In the genomic region with DNA sequence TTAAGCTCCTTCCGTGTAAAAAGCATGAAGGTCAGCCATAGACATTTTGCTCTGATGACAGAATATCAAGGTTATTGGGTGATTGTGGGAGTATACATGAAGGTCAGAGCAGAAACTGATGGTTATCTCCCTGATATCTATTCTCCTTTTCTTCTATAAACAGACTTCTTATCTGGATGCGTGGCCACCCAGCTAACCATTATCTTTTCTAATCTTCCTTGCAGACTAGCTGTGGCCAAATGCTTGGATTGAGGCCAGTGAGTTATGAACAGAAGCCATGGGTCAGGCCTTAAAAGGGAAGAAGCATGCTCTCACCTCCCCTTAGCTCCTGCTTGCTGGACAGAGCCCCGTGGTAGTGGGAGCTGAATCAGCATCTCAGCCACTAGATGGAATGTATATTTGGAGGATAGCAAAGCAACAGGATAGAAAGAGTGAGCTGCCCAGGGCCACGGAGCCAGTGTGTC, we compare ENCODE assay signal across 1 cellular context.
TF ChIP-seq lines count a peak whose summit lies in the region.

No MANE protein-coding gene starts in this region.

TF ChIP-seq in K562, 482 proteins besides CTCF, POLR2A, EP300 and RAD21 (continued from another document and continues in another):
- TF ChIP-seq, protein P1, sequence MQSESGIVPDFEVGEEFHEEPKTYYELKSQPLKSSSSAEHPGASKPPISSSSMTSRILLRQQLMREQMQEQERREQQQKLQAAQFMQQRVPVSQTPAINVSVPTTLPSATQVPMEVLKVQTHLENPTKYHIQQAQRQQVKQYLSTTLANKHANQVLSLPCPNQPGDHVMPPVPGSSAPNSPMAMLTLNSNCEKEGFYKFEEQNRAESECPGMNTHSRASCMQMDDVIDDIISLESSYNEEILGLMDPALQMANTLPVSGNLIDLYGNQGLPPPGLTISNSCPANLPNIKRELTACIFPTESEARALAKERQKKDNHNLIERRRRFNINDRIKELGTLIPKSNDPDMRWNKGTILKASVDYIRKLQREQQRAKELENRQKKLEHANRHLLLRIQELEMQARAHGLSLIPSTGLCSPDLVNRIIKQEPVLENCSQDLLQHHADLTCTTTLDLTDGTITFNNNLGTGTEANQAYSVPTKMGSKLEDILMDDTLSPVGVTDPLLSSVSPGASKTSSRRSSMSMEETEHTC (IDR thresholded peaks at IDR 0.05) = no peak
- no peak for TF ChIP-seq ZNF3 (CRISPR knock-in tag; IDR thresholded peaks at IDR 0.05)
- TF ChIP-seq, protein P2, sequence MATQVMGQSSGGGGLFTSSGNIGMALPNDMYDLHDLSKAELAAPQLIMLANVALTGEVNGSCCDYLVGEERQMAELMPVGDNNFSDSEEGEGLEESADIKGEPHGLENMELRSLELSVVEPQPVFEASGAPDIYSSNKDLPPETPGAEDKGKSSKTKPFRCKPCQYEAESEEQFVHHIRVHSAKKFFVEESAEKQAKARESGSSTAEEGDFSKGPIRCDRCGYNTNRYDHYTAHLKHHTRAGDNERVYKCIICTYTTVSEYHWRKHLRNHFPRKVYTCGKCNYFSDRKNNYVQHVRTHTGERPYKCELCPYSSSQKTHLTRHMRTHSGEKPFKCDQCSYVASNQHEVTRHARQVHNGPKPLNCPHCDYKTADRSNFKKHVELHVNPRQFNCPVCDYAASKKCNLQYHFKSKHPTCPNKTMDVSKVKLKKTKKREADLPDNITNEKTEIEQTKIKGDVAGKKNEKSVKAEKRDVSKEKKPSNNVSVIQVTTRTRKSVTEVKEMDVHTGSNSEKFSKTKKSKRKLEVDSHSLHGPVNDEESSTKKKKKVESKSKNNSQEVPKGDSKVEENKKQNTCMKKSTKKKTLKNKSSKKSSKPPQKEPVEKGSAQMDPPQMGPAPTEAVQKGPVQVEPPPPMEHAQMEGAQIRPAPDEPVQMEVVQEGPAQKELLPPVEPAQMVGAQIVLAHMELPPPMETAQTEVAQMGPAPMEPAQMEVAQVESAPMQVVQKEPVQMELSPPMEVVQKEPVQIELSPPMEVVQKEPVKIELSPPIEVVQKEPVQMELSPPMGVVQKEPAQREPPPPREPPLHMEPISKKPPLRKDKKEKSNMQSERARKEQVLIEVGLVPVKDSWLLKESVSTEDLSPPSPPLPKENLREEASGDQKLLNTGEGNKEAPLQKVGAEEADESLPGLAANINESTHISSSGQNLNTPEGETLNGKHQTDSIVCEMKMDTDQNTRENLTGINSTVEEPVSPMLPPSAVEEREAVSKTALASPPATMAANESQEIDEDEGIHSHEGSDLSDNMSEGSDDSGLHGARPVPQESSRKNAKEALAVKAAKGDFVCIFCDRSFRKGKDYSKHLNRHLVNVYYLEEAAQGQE (CRISPR knock-in tag; IDR thresholded peaks at IDR 0.05; ENCODE audit: low read depth) = peak; percentile 89
- TF ChIP-seq PYGO2 (tag; IDR thresholded peaks at IDR 0.05) = 0 out of 2 replicates have a peak, but pooled peaks have one; percentile 29
- TF ChIP-seq, protein P3, sequence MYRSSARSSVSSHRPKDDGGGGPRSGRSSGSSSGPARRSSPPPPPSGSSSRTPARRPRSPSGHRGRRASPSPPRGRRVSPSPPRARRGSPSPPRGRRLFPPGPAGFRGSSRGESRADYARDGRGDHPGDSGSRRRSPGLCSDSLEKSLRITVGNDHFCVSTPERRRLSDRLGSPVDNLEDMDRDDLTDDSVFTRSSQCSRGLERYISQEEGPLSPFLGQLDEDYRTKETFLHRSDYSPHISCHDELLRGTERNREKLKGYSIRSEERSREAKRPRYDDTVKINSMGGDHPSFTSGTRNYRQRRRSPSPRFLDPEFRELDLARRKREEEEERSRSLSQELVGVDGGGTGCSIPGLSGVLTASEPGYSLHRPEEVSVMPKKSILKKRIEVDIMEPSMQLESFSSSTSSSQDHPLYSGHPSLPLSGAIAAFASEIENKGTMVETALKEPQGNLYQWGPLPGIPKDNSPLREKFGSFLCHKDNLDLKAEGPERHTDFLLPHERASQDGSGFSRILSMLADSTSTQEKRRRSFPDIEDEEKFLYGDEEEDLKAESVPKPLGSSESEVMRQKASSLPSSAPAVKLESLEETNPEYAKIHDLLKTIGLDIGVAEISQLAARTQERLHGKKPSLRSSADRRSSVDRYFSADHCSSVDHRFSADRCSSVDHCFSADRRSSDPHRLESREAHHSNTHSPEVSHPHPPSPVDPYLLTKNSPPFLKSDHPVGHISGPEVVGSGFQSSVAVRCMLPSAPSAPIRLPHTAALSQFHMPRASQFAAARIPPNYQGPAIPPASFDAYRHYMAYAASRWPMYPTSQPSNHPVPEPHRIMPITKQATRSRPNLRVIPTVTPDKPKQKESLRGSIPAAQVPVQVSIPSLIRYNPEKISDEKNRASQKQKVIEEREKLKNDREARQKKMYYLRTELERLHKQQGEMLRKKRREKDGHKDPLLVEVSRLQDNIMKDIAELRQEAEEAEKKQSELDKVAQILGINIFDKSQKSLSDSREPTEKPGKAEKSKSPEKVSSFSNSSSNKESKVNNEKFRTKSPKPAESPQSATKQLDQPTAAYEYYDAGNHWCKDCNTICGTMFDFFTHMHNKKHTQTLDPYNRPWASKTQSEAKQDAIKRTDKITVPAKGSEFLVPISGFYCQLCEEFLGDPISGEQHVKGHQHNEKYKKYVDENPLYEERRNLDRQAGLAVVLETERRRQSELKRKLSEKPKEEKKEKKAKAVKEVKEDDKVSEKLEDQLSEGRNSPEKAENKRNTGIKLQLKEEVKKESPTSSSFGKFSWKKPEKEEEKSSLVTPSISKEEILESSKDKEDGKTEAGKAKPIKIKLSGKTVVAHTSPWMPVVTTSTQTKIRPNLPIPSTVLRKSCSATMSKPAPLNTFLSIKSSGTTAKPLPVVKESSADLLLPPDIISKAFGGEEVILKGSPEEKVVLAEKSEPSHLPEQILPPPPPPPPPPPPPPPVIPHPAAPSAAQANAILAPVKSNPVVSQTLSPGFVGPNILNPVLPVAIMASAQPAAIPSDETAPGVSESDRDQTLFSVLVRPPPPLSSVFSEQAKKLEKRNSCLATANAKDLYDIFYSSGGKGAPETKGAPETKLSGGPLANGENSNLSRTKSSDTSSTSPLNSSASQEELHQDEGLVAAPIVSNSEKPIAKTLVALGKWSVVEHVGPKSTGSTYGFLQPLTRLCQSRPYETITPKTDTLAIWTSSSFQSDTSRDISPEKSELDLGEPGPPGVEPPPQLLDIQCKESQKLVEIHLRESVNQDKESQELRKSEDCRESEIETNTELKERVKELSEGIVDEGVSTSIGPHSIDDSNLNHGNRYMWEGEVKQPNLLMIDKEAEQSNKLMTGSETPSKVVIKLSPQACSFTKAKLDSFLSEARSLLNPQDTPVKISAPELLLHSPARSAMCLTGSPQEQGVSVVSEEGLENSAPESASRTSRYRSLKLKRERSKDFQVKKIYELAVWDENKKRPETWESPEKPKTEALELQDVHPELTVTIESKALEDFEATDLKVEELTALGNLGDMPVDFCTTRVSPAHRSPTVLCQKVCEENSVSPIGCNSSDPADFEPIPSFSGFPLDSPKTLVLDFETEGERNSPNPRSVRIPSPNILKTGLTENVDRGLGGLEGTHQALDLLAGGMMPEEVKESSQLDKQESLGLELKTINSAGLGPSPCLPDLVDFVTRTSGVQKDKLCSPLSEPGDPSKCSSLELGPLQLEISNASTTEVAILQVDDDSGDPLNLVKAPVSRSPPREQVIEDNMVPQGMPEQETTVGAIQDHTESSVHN (IDR thresholded peaks at IDR 0.05; ENCODE audit: borderline replicate concordance in 1 of 2, low read depth in 1 of 2) = no peak
- no peak for TF ChIP-seq FOS (IDR thresholded peaks at IDR 0.05; ENCODE audit: extremely low read depth, insufficient read length)
- peak; percentile 95 for TF ChIP-seq SOX6 (IDR thresholded peaks at IDR 0.05)
- no peak for TF ChIP-seq ZNF589 (CRISPR knock-in tag; IDR thresholded peaks at IDR 0.05; ENCODE audit: low read depth)
- TF ChIP-seq, protein P4, sequence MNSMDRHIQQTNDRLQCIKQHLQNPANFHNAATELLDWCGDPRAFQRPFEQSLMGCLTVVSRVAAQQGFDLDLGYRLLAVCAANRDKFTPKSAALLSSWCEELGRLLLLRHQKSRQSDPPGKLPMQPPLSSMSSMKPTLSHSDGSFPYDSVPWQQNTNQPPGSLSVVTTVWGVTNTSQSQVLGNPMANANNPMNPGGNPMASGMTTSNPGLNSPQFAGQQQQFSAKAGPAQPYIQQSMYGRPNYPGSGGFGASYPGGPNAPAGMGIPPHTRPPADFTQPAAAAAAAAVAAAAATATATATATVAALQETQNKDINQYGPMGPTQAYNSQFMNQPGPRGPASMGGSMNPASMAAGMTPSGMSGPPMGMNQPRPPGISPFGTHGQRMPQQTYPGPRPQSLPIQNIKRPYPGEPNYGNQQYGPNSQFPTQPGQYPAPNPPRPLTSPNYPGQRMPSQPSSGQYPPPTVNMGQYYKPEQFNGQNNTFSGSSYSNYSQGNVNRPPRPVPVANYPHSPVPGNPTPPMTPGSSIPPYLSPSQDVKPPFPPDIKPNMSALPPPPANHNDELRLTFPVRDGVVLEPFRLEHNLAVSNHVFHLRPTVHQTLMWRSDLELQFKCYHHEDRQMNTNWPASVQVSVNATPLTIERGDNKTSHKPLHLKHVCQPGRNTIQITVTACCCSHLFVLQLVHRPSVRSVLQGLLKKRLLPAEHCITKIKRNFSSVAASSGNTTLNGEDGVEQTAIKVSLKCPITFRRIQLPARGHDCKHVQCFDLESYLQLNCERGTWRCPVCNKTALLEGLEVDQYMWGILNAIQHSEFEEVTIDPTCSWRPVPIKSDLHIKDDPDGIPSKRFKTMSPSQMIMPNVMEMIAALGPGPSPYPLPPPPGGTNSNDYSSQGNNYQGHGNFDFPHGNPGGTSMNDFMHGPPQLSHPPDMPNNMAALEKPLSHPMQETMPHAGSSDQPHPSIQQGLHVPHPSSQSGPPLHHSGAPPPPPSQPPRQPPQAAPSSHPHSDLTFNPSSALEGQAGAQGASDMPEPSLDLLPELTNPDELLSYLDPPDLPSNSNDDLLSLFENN (IDR thresholded peaks at IDR 0.05; ENCODE audit: low read depth in 2 of 2, low read length in 2 of 2) = no peak
- no peak for TF ChIP-seq NUFIP1 (IDR thresholded peaks at IDR 0.05; ENCODE audit: partially characterized antibody)
- peak; percentile 83; the same call in 1 of the 2 replicates for TF ChIP-seq SMARCE1 (IDR thresholded peaks at IDR 0.05)
- no peak for TF ChIP-seq NR4A1 (CRISPR knock-in tag; IDR thresholded peaks at IDR 0.05)
- TF ChIP-seq NR4A1 (tag; IDR thresholded peaks at IDR 0.05) = no peak
- TF ChIP-seq ZC3H11A (IDR thresholded peaks at IDR 0.05; ENCODE audit: low read depth, low read length) = no peak
- TF ChIP-seq, protein P5, sequence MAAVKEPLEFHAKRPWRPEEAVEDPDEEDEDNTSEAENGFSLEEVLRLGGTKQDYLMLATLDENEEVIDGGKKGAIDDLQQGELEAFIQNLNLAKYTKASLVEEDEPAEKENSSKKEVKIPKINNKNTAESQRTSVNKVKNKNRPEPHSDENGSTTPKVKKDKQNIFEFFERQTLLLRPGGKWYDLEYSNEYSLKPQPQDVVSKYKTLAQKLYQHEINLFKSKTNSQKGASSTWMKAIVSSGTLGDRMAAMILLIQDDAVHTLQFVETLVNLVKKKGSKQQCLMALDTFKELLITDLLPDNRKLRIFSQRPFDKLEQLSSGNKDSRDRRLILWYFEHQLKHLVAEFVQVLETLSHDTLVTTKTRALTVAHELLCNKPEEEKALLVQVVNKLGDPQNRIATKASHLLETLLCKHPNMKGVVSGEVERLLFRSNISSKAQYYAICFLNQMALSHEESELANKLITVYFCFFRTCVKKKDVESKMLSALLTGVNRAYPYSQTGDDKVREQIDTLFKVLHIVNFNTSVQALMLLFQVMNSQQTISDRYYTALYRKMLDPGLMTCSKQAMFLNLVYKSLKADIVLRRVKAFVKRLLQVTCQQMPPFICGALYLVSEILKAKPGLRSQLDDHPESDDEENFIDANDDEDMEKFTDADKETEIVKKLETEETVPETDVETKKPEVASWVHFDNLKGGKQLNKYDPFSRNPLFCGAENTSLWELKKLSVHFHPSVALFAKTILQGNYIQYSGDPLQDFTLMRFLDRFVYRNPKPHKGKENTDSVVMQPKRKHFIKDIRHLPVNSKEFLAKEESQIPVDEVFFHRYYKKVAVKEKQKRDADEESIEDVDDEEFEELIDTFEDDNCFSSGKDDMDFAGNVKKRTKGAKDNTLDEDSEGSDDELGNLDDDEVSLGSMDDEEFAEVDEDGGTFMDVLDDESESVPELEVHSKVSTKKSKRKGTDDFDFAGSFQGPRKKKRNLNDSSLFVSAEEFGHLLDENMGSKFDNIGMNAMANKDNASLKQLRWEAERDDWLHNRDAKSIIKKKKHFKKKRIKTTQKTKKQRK (IDR thresholded peaks at IDR 0.05; ENCODE audit: borderline replicate concordance, low read depth, low read length) = no peak
- no peak for TF ChIP-seq LARP7 (IDR thresholded peaks at IDR 0.05)
- TF ChIP-seq, protein P6, sequence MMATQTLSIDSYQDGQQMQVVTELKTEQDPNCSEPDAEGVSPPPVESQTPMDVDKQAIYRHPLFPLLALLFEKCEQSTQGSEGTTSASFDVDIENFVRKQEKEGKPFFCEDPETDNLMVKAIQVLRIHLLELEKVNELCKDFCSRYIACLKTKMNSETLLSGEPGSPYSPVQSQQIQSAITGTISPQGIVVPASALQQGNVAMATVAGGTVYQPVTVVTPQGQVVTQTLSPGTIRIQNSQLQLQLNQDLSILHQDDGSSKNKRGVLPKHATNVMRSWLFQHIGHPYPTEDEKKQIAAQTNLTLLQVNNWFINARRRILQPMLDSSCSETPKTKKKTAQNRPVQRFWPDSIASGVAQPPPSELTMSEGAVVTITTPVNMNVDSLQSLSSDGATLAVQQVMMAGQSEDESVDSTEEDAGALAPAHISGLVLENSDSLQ (IDR thresholded peaks at IDR 0.05) = no peak
- no peak for TF ChIP-seq EGR1 (conservative IDR thresholded peaks at IDR 0.05)
- TF ChIP-seq POU5F1 (IDR thresholded peaks at IDR 0.05; ENCODE audit: borderline replicate concordance, low read depth, low read length, partially characterized antibody) = no peak
- no peak for TF ChIP-seq ZNF347 (CRISPR knock-in tag; IDR thresholded peaks at IDR 0.05; ENCODE audit: low read depth)
- no peak for TF ChIP-seq ZNF24 (IDR thresholded peaks at IDR 0.05)
- TF ChIP-seq FOXJ2 (tag; IDR thresholded peaks at IDR 0.05) = peak; percentile 92
- TF ChIP-seq HMG20A (CRISPR knock-in tag; conservative IDR thresholded peaks at IDR 0.05) = no peak
- no peak for TF ChIP-seq PHF8 (IDR thresholded peaks at IDR 0.05; ENCODE audit: borderline replicate concordance, low read length)
- TF ChIP-seq FOXA3 (CRISPR knock-in tag; conservative IDR thresholded peaks at IDR 0.05 in 1 of 2, IDR thresholded peaks at IDR 0.05 in 1 of 2) = peak in 1 of 2 experiments; percentile 36; a peak in 2 of 4 replicates
- TF ChIP-seq CBFA2T3 (IDR thresholded peaks at IDR 0.05) = peak; percentile 80
- no peak for TF ChIP-seq ZNF232 (CRISPR knock-in tag; IDR thresholded peaks at IDR 0.05)
